ENCODE assay signal across 14 cellular contexts in the genomic region with DNA sequence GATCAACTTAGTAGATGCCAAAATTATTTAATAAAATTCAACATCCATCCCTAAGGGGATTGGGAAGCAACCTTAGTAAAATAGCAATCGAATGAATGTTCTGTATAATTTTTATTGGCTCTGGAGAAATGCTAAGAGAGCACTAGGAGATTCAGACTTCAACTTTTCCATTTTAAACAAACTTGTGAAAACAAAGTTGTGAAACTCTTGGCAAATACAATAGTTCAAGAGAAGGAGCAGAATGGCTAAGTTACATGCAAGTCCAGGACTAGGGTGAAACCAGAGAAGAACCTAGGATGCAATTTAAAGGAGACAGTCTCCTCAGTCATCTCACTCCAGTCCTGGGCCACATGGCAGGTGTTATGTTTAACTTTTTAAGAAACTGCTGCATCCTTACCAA. TPM values are rescaled to one million over a fixed set of nuclear protein-coding genes. Genes with fewer than 3 reads are reported as not detected.
DNase-seq lines count a peak whose midpoint lies in the region; ATAC-seq and TF ChIP-seq lines count a peak whose summit lies in the region.
"Had no signal": no experiment of that assay in that cellular context is flagged by ENCODE, and none has a peak within 500 bp of the region (broad histone marks: within the 10 kb centered on the region; RNA-seq: fewer than 3 reads in every experiment).

No MANE protein-coding gene starts in this region.

- intact Hi-C loops in Caco-2 (cut with micrococcal nuclease; ENCODE audit: unreplicated experiment), result no loop called here

- H3K4me3 ChIP-seq in AG10803 (ENCODE audit: low read length), result no peak overlapping the region
- H3K4me3 ChIP-seq in fibroblast of mammary gland (ENCODE audit: control insufficient read depth, low read depth, low read length), result no peak overlapping the region
- no peak overlapping the region for H3K4me3 ChIP-seq in Caco-2 (ENCODE audit: low read depth, low read length)
- H3K4me3 ChIP-seq: MG63 had no signal

- H3K27me3 Mint-ChIP-seq in Caco-2 (ENCODE audit: insufficient read depth, unreplicated experiment), result peaks cover 5% of the 10 kb centered on the region

- POLR2A ChIA-PET in Caco-2 (lab: Charles Lee), result no interaction called here

- no peaks in the 10 kb centered on the region for H3K36me3 ChIP-seq in Caco-2 (ENCODE audit: control insufficient read depth, insufficient read depth, low read length)
- H3K36me3 ChIP-seq: MG63 had no signal

- H3K27ac Mint-ChIP-seq in Caco-2 (ENCODE audit: unreplicated experiment), result no peak overlapping the region

- H3K27me3 ChIP-seq in Caco-2 (replicated peaks; ENCODE audit: control insufficient read depth, insufficient read depth, low read length), result no peaks in the 10 kb centered on the region
- H3K27me3 ChIP-seq: MG63 had no signal

- TF ChIP-seq CTCF in AG10803 (conservative IDR thresholded peaks at IDR 0.05; ENCODE audit: low read length), result no peak
- no peak for TF ChIP-seq CTCF in fibroblast of mammary gland (conservative IDR thresholded peaks at IDR 0.05; ENCODE audit: control insufficient read depth, insufficient read depth, low read depth, low read length)
- TF ChIP-seq CTCF in Caco-2 (IDR thresholded peaks at IDR 0.05; ENCODE audit: insufficient read depth in 1 of 2, low read depth in 1 of 2, low read length in 1 of 2, severe bottlenecking in 1 of 2, unreplicated experiment in 1 of 2), result no peak

- H3K4me1 Mint-ChIP-seq in Caco-2 (ENCODE audit: low read depth, unreplicated experiment), result no peaks in the 10 kb centered on the region

- H3K4me3 Mint-ChIP-seq in Caco-2 (ENCODE audit: unreplicated experiment), result no peak overlapping the region

- no TSS peak for BruUV-seq in Caco-2 (replicated peaks; lab: Mats Ljungman, UMichigan)

- H3K9me3 Mint-ChIP-seq in Caco-2 (ENCODE audit: unreplicated experiment), result no peaks in the 10 kb centered on the region

- peak; percentile 79 for ATAC-seq in left lobe of liver
- no peak for ATAC-seq in HG03457 (IDR thresholded peaks at IDR 0.05; ENCODE audit: unreplicated experiment)
- ATAC-seq: HCT116 had no signal

- H3K36me3 Mint-ChIP-seq in Caco-2 (ENCODE audit: insufficient read depth, unreplicated experiment), result no peaks in the 10 kb centered on the region

- no peaks in the 10 kb centered on the region for H3K4me1 ChIP-seq in Caco-2

- DNase-seq in AG10803 (ENCODE audit: low read depth) (peak; percentile 78), GM03348 (ENCODE audit: low spot score) (peak; percentile 36), fibroblast of mammary gland (ENCODE audit: low read depth) (peak; percentile 55), left lobe of liver (ENCODE audit: low spot score) (no peak), Caco-2 (no peak)
- no peak for DNase-seq in activated naive CD4-positive, alpha-beta T cell (lab: John Stamatoyannopoulos, UW)
- DNase-seq: DMS53, MG63, NCI-H1105, NCI-H1694 treated with DMSO at 0.1 percent for 48 hours, NCI-H345, NCI-H69 had no signal

- CTCF ChIA-PET in Caco-2 (lab: Charles Lee), result no interaction called here

- H3K9me3 ChIP-seq in Caco-2, result no peaks in the 10 kb centered on the region
- H3K9me3 ChIP-seq: MG63 had no signal

RNA-seq across cellular contexts. Expression of a gene that starts 16.7 kb away (rescaled TPM):
- total RNA-seq in left lobe of liver (15.8 TPM), Caco-2 (2022) (28.7 and 31.0 TPM in 2 replicates)

Comparison
In these comparisons a context has a peak if more than half of its experiments do, and no peak if none do; other contexts are left out.
1. DNase-seq: peak in AG10803 (single experiment), GM03348 (single experiment) and fibroblast of mammary gland (single experiment); none in left lobe of liver (single experiment), activated naive CD4-positive, alpha-beta T cell (0 of 4) and Caco-2 (0 of 2).